10 cellular contexts compared by ENCODE assay signal in genomic region chr12:54984602-54985376, GRCh38. TPM values are rescaled to one million over a fixed set of nuclear protein-coding genes. Genes with fewer than 3 reads are reported as not detected.
DNase-seq lines count a peak whose midpoint lies in the region; ATAC-seq and TF ChIP-seq lines count a peak whose summit lies in the region.
"Had no signal": no experiment of that assay in that cellular context is flagged by ENCODE, and none has a peak within 500 bp of the region (broad histone marks: within the 10 kb centered on the region; RNA-seq: fewer than 3 reads in every experiment).

TSS of gene TESPA1 (minus strand) at chr12:54984762. CDS start at chr12:54974562, 10,200 bp downstream.

- DNase-seq in SKM-1 treated with dmso at 0.1 percent for 144 hours (lab: John Stamatoyannopoulos, UW; ENCODE audit: unreplicated experiment) (peak; percentile 31), neuronal stem cell (ENCODE audit: low spot score) (no peak), uterus (peak; percentile 31 to 39), GM23248 (no peak), G401 (ENCODE audit: low spot score) (no peak)
- peak in 3 of 4 experiments; percentile 43 to 78 (median 71) for DNase-seq in activated naive CD4-positive, alpha-beta T cell (lab: John Stamatoyannopoulos, UW)

- no peak within 1 kb of the TSS for H3K27ac ChIP-seq in neuronal stem cell (replicated peaks; ENCODE audit: low read length)
- peak within 1 kb of the TSS; percentile 46 to 50 for H3K27ac ChIP-seq in uterus
- H3K27ac ChIP-seq in GM23248, result no peak within 1 kb of the TSS
- H3K27ac ChIP-seq: KMS-11 had no signal

- H4K91ac ChIP-seq in neuronal stem cell (ENCODE audit: low read depth, low read length, poor library complexity), result no peak within 1 kb of the TSS

- H3K9ac ChIP-seq in neuronal stem cell (ENCODE audit: low read depth, low read length, poor library complexity) (no peak within 1 kb of the TSS), GM23248 (no peak within 1 kb of the TSS)
- H3K9ac ChIP-seq: KMS-11 had no signal

- no CpG with 5 or more reads among the region's 14 CpGs for WGBS in neuronal stem cell (ENCODE audit: extremely low coverage in 2 of 2, insufficient read length in 2 of 2, insufficient replicate concordance in 1 of 2), 2 donors
- 36 to 48% methylated on average over 14 of the region's 14 CpGs for WGBS in GM23248 (ENCODE audit: low coverage in 1 of 2, low lambda C conversion rate in 2 of 2, missing lambda C conversion rate in 2 of 2), 2 experiments

- H3K4me3 ChIP-seq in neuronal stem cell (ENCODE audit: low read length in 2 of 2) (no peak within 1 kb of the TSS), uterus (no peak within 1 kb of the TSS), GM23248 (no peak within 1 kb of the TSS)

- H3K79me2 ChIP-seq in GM23248 (ENCODE audit: insufficient read depth), result no peaks in the 10 kb centered on the region

- no peaks in the 10 kb centered on the region for H4K20me1 ChIP-seq in GM23248 (ENCODE audit: insufficient read depth)

- H2AK5ac ChIP-seq in neuronal stem cell (ENCODE audit: low read depth, low read length), result no peak within 1 kb of the TSS

- no peak within 1 kb of the TSS for H2BK15ac ChIP-seq in neuronal stem cell (ENCODE audit: low read length)

- no peaks in the 10 kb centered on the region for H3K79me1 ChIP-seq in neuronal stem cell (ENCODE audit: low read depth, low read length)

- no peak within 1 kb of the TSS for H2BK120ac ChIP-seq in neuronal stem cell (ENCODE audit: low read depth, low read length)

- peak within 1 kb of the TSS; percentile 7 for H4K8ac ChIP-seq in neuronal stem cell (ENCODE audit: low read depth, low read length)

- TF ChIP-seq POLR2A in uterus (IDR thresholded peaks at IDR 0.05), result no peak

- intact Hi-C loops in uterus (cut with DNase I; ENCODE audit: low total_unique reads), result no loop called here

- ATAC-seq in GM18519 (IDR thresholded peaks at IDR 0.05; ENCODE audit: low FRiP score, unreplicated experiment) (peak; percentile 87), HG02943 (IDR thresholded peaks at IDR 0.05; ENCODE audit: low read depth, unreplicated experiment) (peak; percentile 98)

- no peaks in the 10 kb centered on the region for H3K27me3 ChIP-seq in neuronal stem cell (ENCODE audit: control insufficient read depth in 3 of 3, insufficient read depth in 3 of 3, low read depth in 1 of 3, low read length in 3 of 3)
- no peaks in the 10 kb centered on the region for H3K27me3 ChIP-seq in uterus
- H3K27me3 ChIP-seq in GM23248 (replicated peaks; ENCODE audit: insufficient read depth), result peaks cover 14% of the 10 kb centered on the region

- H3K4me2 ChIP-seq in neuronal stem cell (ENCODE audit: insufficient read depth, low read length, poor library complexity, severe bottlenecking) (no peak within 1 kb of the TSS), GM23248 (ENCODE audit: unreplicated experiment) (no peak within 1 kb of the TSS)
- H3K4me2 ChIP-seq: KMS-11 had no signal

- H3K36me3 ChIP-seq in neuronal stem cell (replicated peaks in 1 of 2; ENCODE audit: control insufficient read depth in 2 of 2, insufficient read depth in 2 of 2, low read length in 2 of 2) (no peaks in the 10 kb centered on the region), uterus (no peaks in the 10 kb centered on the region), GM23248 (ENCODE audit: low read depth) (no peaks in the 10 kb centered on the region)

- no peaks in the 10 kb centered on the region for H3F3A ChIP-seq in GM23248 (ENCODE audit: insufficient read depth)

- no peak within 1 kb of the TSS for H2AFZ ChIP-seq in neuronal stem cell (ENCODE audit: low read length)
- H2AFZ ChIP-seq in GM23248, result no peak within 1 kb of the TSS

- H3K18ac ChIP-seq in neuronal stem cell (ENCODE audit: low read length), result no peak within 1 kb of the TSS

- TF ChIP-seq CTCF in uterus (IDR thresholded peaks at IDR 0.05), result no peak

- H3K4me1 ChIP-seq in neuronal stem cell (ENCODE audit: control insufficient read depth in 2 of 2, insufficient read depth in 1 of 2, low read depth in 1 of 2, low read length in 2 of 2) (no peaks in the 10 kb centered on the region), uterus (no peaks in the 10 kb centered on the region), GM23248 (ENCODE audit: insufficient read depth) (no peaks in the 10 kb centered on the region)

- H3K9me3 ChIP-seq in neuronal stem cell (replicated peaks in 1 of 2; ENCODE audit: control insufficient read depth in 2 of 2, insufficient read depth in 1 of 2, low read depth in 1 of 2, low read length in 2 of 2) (no peaks in the 10 kb centered on the region), uterus (no peaks in the 10 kb centered on the region), GM23248 (ENCODE audit: low read depth) (no peaks in the 10 kb centered on the region)

- H2BK12ac ChIP-seq in neuronal stem cell (ENCODE audit: low read length), result no peak within 1 kb of the TSS

- H3K9me2 ChIP-seq in GM23248 (ENCODE audit: insufficient read depth), result no peaks in the 10 kb centered on the region

- no peak within 1 kb of the TSS for H2BK5ac ChIP-seq in neuronal stem cell (ENCODE audit: low read length)

- H3K4ac ChIP-seq in neuronal stem cell (ENCODE audit: low read length), result no peak within 1 kb of the TSS

- H3K23ac ChIP-seq in neuronal stem cell (ENCODE audit: low read depth, low read length, poor library complexity), result no peak within 1 kb of the TSS

- no peak within 1 kb of the TSS for H3K14ac ChIP-seq in neuronal stem cell (ENCODE audit: low read length)

- in situ Hi-C loops in GM23248 (cut with MboI), result no loop called here
- in situ Hi-C loops in G401 (cut with HindIII; ENCODE audit: low sequenced_read_pairs), result no loop called here

RNA-seq across cellular contexts. Expression of gene TESPA1, which starts in this region (rescaled TPM):
- polyA plus RNA-seq in neuronal stem cell (2013, experiment 1 of 2), result 0.03 TPM
- polyA plus RNA-seq in neuronal stem cell (2013, experiment 2 of 2), result not detected
- total RNA-seq in uterus, result 1 to 10 TPM in 1 of 4 donors, not detected in 3; 1.4 TPM
- total RNA-seq in GM23248 (2014; rRNA removed; shearing (Covaris generic)), result not detected in 2 replicates
- not detected in 2 replicates for polyA plus RNA-seq in GM23248 (2016; fragmentation: Nextera tagmentation; extraction: Ambion mirVana)
- not detected in 2 replicates for total RNA-seq in G401 (2014; rRNA removed; shearing (Covaris generic))
- total RNA-seq: lung microvascular endothelial cell had no signal

Comparison
In these comparisons a context has a peak if more than half of its experiments do, and no peak if none do; other contexts are left out.
1. DNase-seq: peak in SKM-1 treated with dmso at 0.1 percent for 144 hours (single experiment), activated naive CD4-positive, alpha-beta T cell (3 of 4) and uterus (2 of 2); none in neuronal stem cell (single experiment), GM23248 (single experiment) and G401 (single experiment).
2. H3K27ac ChIP-seq: peak in uterus (2 of 2); none in neuronal stem cell (single experiment) and GM23248 (single experiment).